Comparison of ENCODE assay signal across 17 cellular contexts in genomic region chr17:81599719-81600486, GRCh38. TPM values are rescaled to one million over a fixed set of nuclear protein-coding genes. Genes with fewer than 3 reads are reported as not detected.
A peak's percentile ranks its signal among the peaks of the same experiment; 100 is the strongest.
DNase-seq lines count a peak whose midpoint lies in the region; ATAC-seq and TF ChIP-seq lines count a peak whose summit lies in the region.
"Had no signal": no experiment of that assay in that cellular context is flagged by ENCODE, and none has a peak within 500 bp of the region (broad histone marks: within the 10 kb centered on the region; RNA-seq: fewer than 3 reads in every experiment).

No MANE protein-coding gene starts in this region.

- no peak overlapping the region for H3K9ac ChIP-seq in colonic mucosa (ENCODE audit: low read depth in 2 of 2, low read length in 2 of 2)

- no peaks in the 10 kb centered on the region for H3K27me3 ChIP-seq in colonic mucosa
- H3K27me3 ChIP-seq: pancreas had no signal

- intact Hi-C loops in colonic mucosa (cut with DNase I), result loop anchor here (5.0 kb wide), 2 partner anchors 43 to 348 kb away; no protein-coding TSS in a partner anchor

- ATAC-seq in GM21447 (IDR thresholded peaks at IDR 0.05; ENCODE audit: unreplicated experiment) (no peak), HG02678 (IDR thresholded peaks at IDR 0.05; ENCODE audit: unreplicated experiment) (no peak)
- ATAC-seq: pancreas had no signal

- no peak overlapping the region for H3K27ac ChIP-seq in colonic mucosa
- H3K27ac ChIP-seq: pancreas, WERI-Rb-1 had no signal

- no peak overlapping the region for H3K4me3 ChIP-seq in colonic mucosa
- H3K4me3 ChIP-seq: pancreas had no signal

- DNase-seq in AG08395 (ENCODE audit: low spot score) (peak; percentile 63), LHCN-M2 (ENCODE audit: low read depth) (peak; percentile 41), dermis blood vessel endothelial cell (peak; percentile 58), kidney glomerular epithelial cell (lab: John Stamatoyannopoulos, UW) (peak; percentile 38), colonic mucosa (no peak)
- no peak for DNase-seq in activated CD4-positive, alpha-beta T cell treated with anti-CD3 and anti-CD28 coated beads for 1 hour
- DNase-seq: cortex of kidney; DMS79; foreskin melanocyte; NCI-H1092; NCI-H2171 treated with DMSO at 0.1 percent for 48 hours; pancreas; stimulated activated CD4-positive, alpha-beta T cell treated with anti-CD3 and anti-CD28 coated beads, Interleukin-15, amount 100 ng/mL, for 24 hours; WERI-Rb-1 had no signal

- TF ChIP-seq CTCF in colonic mucosa (IDR thresholded peaks at IDR 0.05), result no peak

- H3K36me3 ChIP-seq in colonic mucosa, result peaks cover 22% of the 10 kb centered on the region

- no peaks in the 10 kb centered on the region for H3K4me1 ChIP-seq in colonic mucosa
- H3K4me1 ChIP-seq: pancreas had no signal

- H3K9me3 ChIP-seq in colonic mucosa, result no peaks in the 10 kb centered on the region
- H3K9me3 ChIP-seq: pancreas had no signal

RNA-seq across cellular contexts. Expression of gene NPLOC4, which starts 37.0 kb away (rescaled TPM):
- total RNA-seq in LHCN-M2 (2014; rRNA removed) (62.3 and 75.7 TPM in 2 replicates), dermis blood vessel endothelial cell (83.9 and 124 TPM in 2 replicates), colonic mucosa (10 to 100 TPM; 69.8 to 74.1 TPM)
- polyA plus RNA-seq in LHCN-M2 (2012), result 64.8 TPM

RNA-seq across cellular contexts. Expression of gene TSPAN10, which starts 37.1 kb away (rescaled TPM):
- total RNA-seq in LHCN-M2 (2014; rRNA removed) (8.5 and 8.8 TPM in 2 replicates), dermis blood vessel endothelial cell (0.68 and 1.3 TPM in 2 replicates), colonic mucosa (under 1 TPM; 0.25 to 0.32 TPM)
- 15.1 TPM for polyA plus RNA-seq in LHCN-M2 (2012)

RNA-seq across cellular contexts. Expression of gene FAAP100, which starts 47.8 kb away (rescaled TPM):
- 27.2 and 31.3 TPM in 2 replicates for total RNA-seq in LHCN-M2 (2014; rRNA removed)
- polyA plus RNA-seq in LHCN-M2 (2012), result 20.5 TPM
- 26.0 and 27.1 TPM in 2 replicates for total RNA-seq in dermis blood vessel endothelial cell
- 10 to 100 TPM; 16.5 to 34.3 TPM for total RNA-seq in colonic mucosa

RNA-seq across cellular contexts. Expression of gene PDE6G, which starts 56.4 kb away (rescaled TPM):
- not detected in 2 replicates for total RNA-seq in LHCN-M2 (2014; rRNA removed)
- polyA plus RNA-seq in LHCN-M2 (2012), result 0.62 TPM
- 3.4 and 4.1 TPM in 2 replicates for total RNA-seq in dermis blood vessel endothelial cell
- total RNA-seq in colonic mucosa, result not detected
- total RNA-seq: temporal lobe had no signal

Comparison
In these comparisons a context has a peak if more than half of its experiments do, and no peak if none do; other contexts are left out.
1. DNase-seq: peak in AG08395 (single experiment), LHCN-M2 (single experiment), dermis blood vessel endothelial cell (single experiment) and kidney glomerular epithelial cell (single experiment); none in colonic mucosa (single experiment) and activated CD4-positive, alpha-beta T cell treated with anti-CD3 and anti-CD28 coated beads for 1 hour (single experiment).